Comparison of ENCODE assay signal across 12 cellular contexts in genomic region chr11:334264-335033, GRCh38. TPM values are rescaled to one million over a fixed set of nuclear protein-coding genes. Genes with fewer than 3 reads are reported as not detected.
DNase-seq lines count a peak whose midpoint lies in the region; ATAC-seq, FAIRE-seq and TF ChIP-seq lines count a peak whose summit lies in the region.
"Had no signal": no experiment of that assay in that cellular context is flagged by ENCODE, and none has a peak within 500 bp of the region (broad histone marks: within the 10 kb centered on the region; RNA-seq: fewer than 3 reads in every experiment).

No MANE protein-coding gene starts in this region.

- H3K4me1 ChIP-seq in neuron (ENCODE audit: insufficient read depth, low read length): peaks cover 34% of the 10 kb centered on the region

- CTCF ChIA-PET in activated CD4-positive, alpha-beta T cell treated with anti-CD3 and anti-CD28 coated beads for 36 hours (lab: Charles Lee): no interaction called here

- H3K4me3 Mint-ChIP-seq in natural killer cell: peak overlapping the region; percentile 61
- no peak overlapping the region for H3K4me3 Mint-ChIP-seq in natural killer cell treated with Interleukin-12 subunit alpha and Interleukin-12 subunit beta and Interleukin-15 and Interleukin-18, amount 100 ng/mL, for 72 hours
- H3K4me3 Mint-ChIP-seq in activated CD4-positive, alpha-beta T cell treated with anti-CD3 and anti-CD28 coated beads for 36 hours: no peak overlapping the region
- no peak overlapping the region for H3K4me3 Mint-ChIP-seq in naive thymus-derived CD8-positive, alpha-beta T cell

- H3K4me3 ChIP-seq in neuron (ENCODE audit: low read length): peak overlapping the region; percentile 26
- H3K4me3 ChIP-seq: adrenal gland had no signal

- H3K27ac Mint-ChIP-seq in natural killer cell: no peak overlapping the region
- H3K27ac Mint-ChIP-seq in natural killer cell treated with Interleukin-12 subunit alpha and Interleukin-12 subunit beta and Interleukin-15 and Interleukin-18, amount 100 ng/mL, for 72 hours: no peak overlapping the region
- no peak overlapping the region for H3K27ac Mint-ChIP-seq in activated CD4-positive, alpha-beta T cell treated with anti-CD3 and anti-CD28 coated beads for 36 hours
- H3K27ac Mint-ChIP-seq in naive thymus-derived CD8-positive, alpha-beta T cell: peak overlapping the region in 2 of 10 donors; percentile 14 to 46

- POLR2A ChIA-PET in activated CD4-positive, alpha-beta T cell treated with anti-CD3 and anti-CD28 coated beads for 36 hours (lab: Charles Lee): no interaction called here
- POLR2A ChIA-PET in naive thymus-derived CD8-positive, alpha-beta T cell (lab: Charles Lee): interaction anchor here (2.4 kb wide), 1 partner anchor 11 kb away, joined by 7 read pairs; no protein-coding TSS in a partner anchor

- no peak for TF ChIP-seq POLR2A in GM12891 (IDR thresholded peaks at IDR 0.05; ENCODE audit: low read depth, low read length)

- H3K4me1 Mint-ChIP-seq in natural killer cell: peaks cover 66 to 69% of the 10 kb centered on the region in 2 donors
- peaks cover 28 to 44% of the 10 kb centered on the region in 2 donors for H3K4me1 Mint-ChIP-seq in natural killer cell treated with Interleukin-12 subunit alpha and Interleukin-12 subunit beta and Interleukin-15 and Interleukin-18, amount 100 ng/mL, for 72 hours (ENCODE audit: low read depth in 2 of 2)
- peaks cover 43% of the 10 kb centered on the region for H3K4me1 Mint-ChIP-seq in activated CD4-positive, alpha-beta T cell treated with anti-CD3 and anti-CD28 coated beads for 36 hours
- peaks cover 29 to 71% (median 58%) of the 10 kb centered on the region in 4 donors for H3K4me1 Mint-ChIP-seq in naive thymus-derived CD8-positive, alpha-beta T cell

- no peak for ATAC-seq in natural killer cell
- no peak for ATAC-seq in natural killer cell treated with Interleukin-12 subunit alpha and Interleukin-12 subunit beta and Interleukin-15 and Interleukin-18, amount 100 ng/mL, for 72 hours
- ATAC-seq in Right ventricle myocardium inferior: peak; percentile 87
- ATAC-seq in activated CD4-positive, alpha-beta T cell treated with anti-CD3 and anti-CD28 coated beads for 36 hours: no peak
- ATAC-seq in naive thymus-derived CD8-positive, alpha-beta T cell: no peak
- no peak for ATAC-seq in HG03139 (IDR thresholded peaks at IDR 0.05; ENCODE audit: unreplicated experiment)

- H3K36me3 ChIP-seq in neuron (ENCODE audit: insufficient read depth, low read length): no peaks in the 10 kb centered on the region
- H3K36me3 ChIP-seq: adrenal gland had no signal

- no peak for TF ChIP-seq CTCF in natural killer cell (IDR thresholded peaks at IDR 0.05)

- H3K27me3 Mint-ChIP-seq in natural killer cell (ENCODE audit: low read depth in 2 of 2): no peaks in the 10 kb centered on the region
- no peaks in the 10 kb centered on the region for H3K27me3 Mint-ChIP-seq in natural killer cell treated with Interleukin-12 subunit alpha and Interleukin-12 subunit beta and Interleukin-15 and Interleukin-18, amount 100 ng/mL, for 72 hours
- H3K27me3 Mint-ChIP-seq in activated CD4-positive, alpha-beta T cell treated with anti-CD3 and anti-CD28 coated beads for 36 hours: no peaks in the 10 kb centered on the region
- H3K27me3 Mint-ChIP-seq in naive thymus-derived CD8-positive, alpha-beta T cell: no peaks in the 10 kb centered on the region

- H3K9me3 Mint-ChIP-seq in natural killer cell: no peaks in the 10 kb centered on the region
- no peaks in the 10 kb centered on the region for H3K9me3 Mint-ChIP-seq in natural killer cell treated with Interleukin-12 subunit alpha and Interleukin-12 subunit beta and Interleukin-15 and Interleukin-18, amount 100 ng/mL, for 72 hours
- no peaks in the 10 kb centered on the region for H3K9me3 Mint-ChIP-seq in activated CD4-positive, alpha-beta T cell treated with anti-CD3 and anti-CD28 coated beads for 36 hours (ENCODE audit: low read depth)
- H3K9me3 Mint-ChIP-seq in naive thymus-derived CD8-positive, alpha-beta T cell: no peaks in the 10 kb centered on the region

- peak overlapping the region; percentile 50 for H2AFZ ChIP-seq in neuron (ENCODE audit: low read depth, low read length)

- FAIRE-seq in GM12891 (lab: Jason Lieb, UNC): no peak
- FAIRE-seq: islet of Langerhans had no signal

- DNase-seq in natural killer cell: no peak
- DNase-seq in natural killer cell treated with Interleukin-12 subunit alpha and Interleukin-12 subunit beta and Interleukin-15 and Interleukin-18, amount 100 ng/mL, for 72 hours (ENCODE audit: low spot score): no peak
- DNase-seq in Right ventricle myocardium inferior (ENCODE audit: missing footprints): peak; percentile 70
- no peak for DNase-seq in GM12891 (ENCODE audit: insufficient read length, low spot score)
- DNase-seq in activated CD4-positive, alpha-beta T cell treated with anti-CD3 and anti-CD28 coated beads for 36 hours: no peak
- no peak for DNase-seq in naive thymus-derived CD8-positive, alpha-beta T cell
- DNase-seq: adrenal gland, NCI-H446 had no signal

- no peaks in the 10 kb centered on the region for H3K36me3 Mint-ChIP-seq in natural killer cell
- H3K36me3 Mint-ChIP-seq in natural killer cell treated with Interleukin-12 subunit alpha and Interleukin-12 subunit beta and Interleukin-15 and Interleukin-18, amount 100 ng/mL, for 72 hours: no peaks in the 10 kb centered on the region
- no peaks in the 10 kb centered on the region for H3K36me3 Mint-ChIP-seq in activated CD4-positive, alpha-beta T cell treated with anti-CD3 and anti-CD28 coated beads for 36 hours (ENCODE audit: low read depth)
- no peaks in the 10 kb centered on the region for H3K36me3 Mint-ChIP-seq in naive thymus-derived CD8-positive, alpha-beta T cell

- H3K27me3 ChIP-seq in neuron (ENCODE audit: insufficient read depth, low read length): no peaks in the 10 kb centered on the region
- H3K27me3 ChIP-seq: adrenal gland had no signal

- peaks cover 9% of the 10 kb centered on the region for H3K9me3 ChIP-seq in neuron (ENCODE audit: low read length)
- H3K9me3 ChIP-seq: adrenal gland had no signal

- intact Hi-C loops in natural killer cell (cut with micrococcal nuclease): no loop called here
- intact Hi-C loops in Right ventricle myocardium inferior (cut with DNase I): no loop called here
- intact Hi-C loops in activated CD4-positive, alpha-beta T cell treated with anti-CD3 and anti-CD28 coated beads for 36 hours (cut with DNase I, micrococcal nuclease): no loop called here

TF ChIP-seq in GM12891, 5 proteins besides CTCF, POLR2A, EP300 and RAD21:
- no peak for TF ChIP-seq POLR2AphosphoS5 (IDR thresholded peaks at IDR 0.05; ENCODE audit: low read depth, low read length)
- no peak for TF ChIP-seq TAF1 (IDR thresholded peaks at IDR 0.05; ENCODE audit: low read depth, low read length)
- no peak for TF ChIP-seq POU2F2 (IDR thresholded peaks at IDR 0.05; ENCODE audit: low read depth, low read length)
- TF ChIP-seq SPI1 (IDR thresholded peaks at IDR 0.05; ENCODE audit: low read depth, low read length): no peak
- TF ChIP-seq PAX5 (IDR thresholded peaks at IDR 0.05; ENCODE audit: insufficient read depth, low read length, severe bottlenecking): no peak

RNA-seq across cellular contexts. Expression of gene IFITM3, which starts 13.8 kb away (rescaled TPM):
- total RNA-seq in natural killer cell (100 to 1,000 TPM in 1 of 3 donors, 10 to 100 TPM in 2; 64.0 to 165 (median 93.6) TPM), Right ventricle myocardium inferior (401 TPM)
- 10 to 100 TPM; 28.2 to 29.8 TPM for total RNA-seq in natural killer cell treated with Interleukin-12 subunit alpha and Interleukin-12 subunit beta and Interleukin-15 and Interleukin-18, amount 100 ng/mL, for 72 hours
- polyA plus RNA-seq in GM12891 (2012; ENCODE audit: low read depth, missing spikeins): 18.7 TPM
- total RNA-seq in activated CD4-positive, alpha-beta T cell treated with anti-CD3 and anti-CD28 coated beads for 36 hours: 100 to 1,000 TPM in 1 of 2 experiments, 10 to 100 TPM in 1; 77.5 to 122 TPM
- 10 to 100 TPM; 11.3 to 11.9 TPM for total RNA-seq in naive thymus-derived CD8-positive, alpha-beta T cell
- 100 to 1,000 TPM in 2 of 3 donors, 10 to 100 TPM in 1; 45.1 to 202 (median 196) TPM for polyA plus RNA-seq in naive thymus-derived CD8-positive, alpha-beta T cell

RNA-seq across cellular contexts. Expression of gene IFITM1, which starts 20.6 kb away (rescaled TPM):
- total RNA-seq in natural killer cell: 100 to 1,000 TPM; 540 to 809 (median 710) TPM
- 10 to 100 TPM; 58.1 to 71.0 TPM for total RNA-seq in natural killer cell treated with Interleukin-12 subunit alpha and Interleukin-12 subunit beta and Interleukin-15 and Interleukin-18, amount 100 ng/mL, for 72 hours
- 125 TPM for total RNA-seq in Right ventricle myocardium inferior
- 413 TPM for polyA plus RNA-seq in GM12891 (2012; ENCODE audit: low read depth, missing spikeins)
- 100 to 1,000 TPM; 248 to 285 TPM for total RNA-seq in activated CD4-positive, alpha-beta T cell treated with anti-CD3 and anti-CD28 coated beads for 36 hours
- total RNA-seq in naive thymus-derived CD8-positive, alpha-beta T cell: 10 to 100 TPM; 90.0 to 91.0 TPM
- 1,000 to 10,000 TPM; 1,833 to 2,198 (median 2,135) TPM for polyA plus RNA-seq in naive thymus-derived CD8-positive, alpha-beta T cell

RNA-seq across cellular contexts. Expression of gene IFITM2, which starts 26.8 kb away (rescaled TPM):
- total RNA-seq in natural killer cell (1,000 to 10,000 TPM; 1,080 to 1,421 (median 1,273) TPM), Right ventricle myocardium inferior (253 TPM)
- 100 to 1,000 TPM in 1 of 2 donors, 10 to 100 TPM in 1; 87.9 to 171 TPM for total RNA-seq in natural killer cell treated with Interleukin-12 subunit alpha and Interleukin-12 subunit beta and Interleukin-15 and Interleukin-18, amount 100 ng/mL, for 72 hours
- 486 TPM for polyA plus RNA-seq in GM12891 (2012; ENCODE audit: low read depth, missing spikeins)
- total RNA-seq in activated CD4-positive, alpha-beta T cell treated with anti-CD3 and anti-CD28 coated beads for 36 hours: 100 to 1,000 TPM; 451 to 474 TPM
- 100 to 1,000 TPM; 115 to 122 TPM for total RNA-seq in naive thymus-derived CD8-positive, alpha-beta T cell
- polyA plus RNA-seq in naive thymus-derived CD8-positive, alpha-beta T cell: 1,000 to 10,000 TPM; 2,345 to 2,732 (median 2,362) TPM

RNA-seq across cellular contexts. Expression of gene B4GALNT4, which starts 34.9 kb away (rescaled TPM):
- total RNA-seq in natural killer cell (1 to 10 TPM in 2 of 3 donors, under 1 TPM in 1; 0.66 to 1.5 (median 1.5) TPM), Right ventricle myocardium inferior (0.54 TPM)
- under 1 TPM in 1 of 2 donors, not detected in 1; 0.50 TPM for total RNA-seq in natural killer cell treated with Interleukin-12 subunit alpha and Interleukin-12 subunit beta and Interleukin-15 and Interleukin-18, amount 100 ng/mL, for 72 hours
- 0.22 TPM for polyA plus RNA-seq in GM12891 (2012; ENCODE audit: low read depth, missing spikeins)
- 1 to 10 TPM; 3.8 to 6.6 TPM for total RNA-seq in activated CD4-positive, alpha-beta T cell treated with anti-CD3 and anti-CD28 coated beads for 36 hours
- total RNA-seq in naive thymus-derived CD8-positive, alpha-beta T cell: under 1 TPM; 0.16 to 0.39 TPM
- polyA plus RNA-seq in naive thymus-derived CD8-positive, alpha-beta T cell: 1 to 10 TPM in 1 of 3 donors, not detected in 2; 1.3 TPM

RNA-seq across cellular contexts. Expression of gene IFITM5, which starts 35.1 kb away (rescaled TPM):
- total RNA-seq in natural killer cell (not detected), Right ventricle myocardium inferior (not detected)
- not detected for total RNA-seq in natural killer cell treated with Interleukin-12 subunit alpha and Interleukin-12 subunit beta and Interleukin-15 and Interleukin-18, amount 100 ng/mL, for 72 hours
- polyA plus RNA-seq in GM12891 (2012; ENCODE audit: low read depth, missing spikeins): not detected
- total RNA-seq in activated CD4-positive, alpha-beta T cell treated with anti-CD3 and anti-CD28 coated beads for 36 hours: not detected
- not detected for total RNA-seq in naive thymus-derived CD8-positive, alpha-beta T cell
- not detected for polyA plus RNA-seq in naive thymus-derived CD8-positive, alpha-beta T cell
- total RNA-seq: adrenal gland, Daoy had no signal
- polyA plus RNA-seq: adrenal gland had no signal
